Comparison of ENCODE assay signal across 1 cellular context in the genomic region with DNA sequence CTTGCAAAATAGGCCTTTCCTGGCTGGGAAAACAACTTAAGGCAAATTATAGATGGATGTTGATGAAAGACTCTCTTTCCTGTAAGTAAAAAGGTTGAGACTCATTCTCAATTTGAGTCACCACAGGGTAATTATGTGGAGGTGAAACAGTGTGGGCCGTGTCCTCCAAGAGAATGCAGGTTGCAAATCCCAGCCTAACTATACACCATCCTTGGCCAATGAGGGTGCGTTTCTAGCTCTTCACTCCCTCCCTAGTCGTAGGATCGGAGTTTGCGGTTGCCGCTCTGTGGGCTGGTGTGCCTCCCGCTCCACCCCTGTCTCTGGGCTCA.
TF ChIP-seq lines count a peak whose summit lies in the region.

No MANE protein-coding gene starts in this region.

TF ChIP-seq in H1, 55 proteins besides CTCF, POLR2A, EP300 and RAD21:
- TF ChIP-seq BACH1 (IDR thresholded peaks at IDR 0.05; ENCODE audit: low read length) (no peak), MAFK (IDR thresholded peaks at IDR 0.05; ENCODE audit: low read depth, low read length) (no peak), ZNF274 (IDR thresholded peaks at IDR 0.05; ENCODE audit: borderline replicate concordance, extremely low read depth, low read length) (no peak), HDAC2 (IDR thresholded peaks at IDR 0.05; ENCODE audit: borderline replicate concordance in 1 of 2, low read depth in 2 of 2, low read length in 2 of 2) (no peak), CEBPB (IDR thresholded peaks at IDR 0.05; ENCODE audit: low read depth, low read length) (no peak)
